Comparison of ENCODE assay signal across 24 cellular contexts in the genomic region with DNA sequence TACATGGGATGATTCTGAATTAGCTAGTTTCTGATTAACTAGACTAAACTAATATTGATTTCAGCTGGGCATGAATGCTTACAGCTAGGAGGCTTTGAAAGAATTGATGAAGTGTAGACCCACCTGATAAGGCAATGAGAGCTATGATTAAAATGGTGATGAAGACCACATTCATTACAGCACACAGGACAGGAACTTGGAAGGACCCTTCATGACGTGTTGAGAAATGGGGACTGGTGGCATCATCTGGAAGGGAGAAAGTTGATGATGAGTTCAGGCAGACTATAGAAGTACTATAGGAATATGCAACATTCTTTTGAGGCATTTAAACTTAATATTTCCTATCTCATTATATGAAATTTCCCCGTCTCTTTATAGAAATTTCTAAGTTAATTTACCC. TPM values are rescaled to one million over a fixed set of nuclear protein-coding genes. Genes with fewer than 3 reads are reported as not detected.
DNase-seq lines count a peak whose midpoint lies in the region; ATAC-seq and TF ChIP-seq lines count a peak whose summit lies in the region.
"Had no signal": no experiment of that assay in that cellular context is flagged by ENCODE, and none has a peak within 500 bp of the region (broad histone marks: within the 10 kb centered on the region; RNA-seq: fewer than 3 reads in every experiment).

No MANE protein-coding gene starts in this region.

- H3K27ac Mint-ChIP-seq in activated CD4-positive, alpha-beta T cell treated with anti-CD3 and anti-CD28 coated beads for 36 hours: peak overlapping the region; percentile 100
- H3K27ac Mint-ChIP-seq in CD8-positive, alpha-beta memory T cell: peak overlapping the region in 7 of 8 donors; percentile 68 to 100 (median 93)
- peak overlapping the region; percentile 94 for H3K27ac Mint-ChIP-seq in activated CD8-positive, alpha-beta T cell treated with anti-CD3 and anti-CD28 coated beads, Interleukin-2, amount 10 ng/mL, durations not matched to agents 7 days and 5 days
- H3K27ac Mint-ChIP-seq in immature natural killer cell: peak overlapping the region; percentile 75 to 100 (median 86)

- no peaks in the 10 kb centered on the region for H3K27me3 Mint-ChIP-seq in activated CD4-positive, alpha-beta T cell treated with anti-CD3 and anti-CD28 coated beads for 36 hours
- peaks cover 0 to 2% of the 10 kb centered on the region in 2 donors for H3K27me3 Mint-ChIP-seq in CD8-positive, alpha-beta memory T cell
- H3K27me3 Mint-ChIP-seq in activated CD8-positive, alpha-beta T cell treated with anti-CD3 and anti-CD28 coated beads, Interleukin-2, amount 10 ng/mL, durations not matched to agents 7 days and 5 days (ENCODE audit: low read depth): no peaks in the 10 kb centered on the region
- peaks cover 15 to 44% (median 17%) of the 10 kb centered on the region in 3 donors for H3K27me3 Mint-ChIP-seq in immature natural killer cell (ENCODE audit: low read depth in 3 of 3)

- no peak for DNase-seq in activated CD4-positive, alpha-beta T cell treated with anti-CD3 and anti-CD28 coated beads for 36 hours
- DNase-seq in activated CD4-positive, alpha-beta T cell treated with anti-CD3 and anti-CD28 coated beads, Interleukin-2, amount 50 U/mL, for 1 hour: no peak
- DNase-seq in CD8-positive, alpha-beta memory T cell: no peak
- no peak for DNase-seq in activated CD8-positive, alpha-beta T cell treated with anti-CD3 and anti-CD28 coated beads, Interleukin-2, amount 10 ng/mL, durations not matched to agents 7 days and 5 days
- DNase-seq in immature natural killer cell: no peak
- no peak for DNase-seq in mucosa of descending colon
- no peak for DNase-seq in AG08395 (ENCODE audit: low spot score)
- DNase-seq: 8988T; BE2C; brain microvascular endothelial cell; Karpas-422; NCI-H1048; NCI-H1930; occipital lobe; PC-9; SJCRH30; spleen; stimulated activated CD4-positive, alpha-beta T cell treated with anti-CD3 and anti-CD28 coated beads, Interleukin-4, amount 100 ng/mL, for 4 hours; substantia nigra had no signal

- H3K27ac ChIP-seq in CD8-positive, alpha-beta memory T cell (ENCODE audit: low read depth, low read length): no peak overlapping the region
- H3K27ac ChIP-seq: brain microvascular endothelial cell, coronary artery, PC-9, SJCRH30, vagina had no signal

- H3K9me3 Mint-ChIP-seq in activated CD4-positive, alpha-beta T cell treated with anti-CD3 and anti-CD28 coated beads for 36 hours (ENCODE audit: low read depth): no peaks in the 10 kb centered on the region
- H3K9me3 Mint-ChIP-seq in CD8-positive, alpha-beta memory T cell: peaks cover 0 to 4% (median 0%) of the 10 kb centered on the region in 5 donors
- H3K9me3 Mint-ChIP-seq in activated CD8-positive, alpha-beta T cell treated with anti-CD3 and anti-CD28 coated beads, Interleukin-2, amount 10 ng/mL, durations not matched to agents 7 days and 5 days (ENCODE audit: insufficient read depth): no peaks in the 10 kb centered on the region
- H3K9me3 Mint-ChIP-seq in immature natural killer cell: no peaks in the 10 kb centered on the region

- H3K4me3 ChIP-seq in CD8-positive, alpha-beta memory T cell (ENCODE audit: low read length): peak overlapping the region; percentile 27
- H3K4me3 ChIP-seq in mucosa of descending colon: no peak overlapping the region
- H3K4me3 ChIP-seq: coronary artery, HAP-1, PC-9, SJCRH30, vagina had no signal

- peaks cover 55% of the 10 kb centered on the region for H3K4me1 ChIP-seq in CD8-positive, alpha-beta memory T cell (ENCODE audit: insufficient read depth, low read length)
- H3K4me1 ChIP-seq in mucosa of descending colon (ENCODE audit: low read depth): no peaks in the 10 kb centered on the region
- H3K4me1 ChIP-seq: BE2C, SJCRH30 had no signal

- peaks cover 44% of the 10 kb centered on the region for H3K36me3 ChIP-seq in CD8-positive, alpha-beta memory T cell (ENCODE audit: insufficient read depth, low read length)
- H3K36me3 ChIP-seq in mucosa of descending colon (ENCODE audit: low read depth): no peaks in the 10 kb centered on the region
- H3K36me3 ChIP-seq: BE2C, brain microvascular endothelial cell, HAP-1, SJCRH30, vagina had no signal

- intact Hi-C loops in activated CD4-positive, alpha-beta T cell treated with anti-CD3 and anti-CD28 coated beads for 36 hours (cut with DNase I, micrococcal nuclease): loop anchor here in 1 of 2 experiments (5.0 kb wide), 1 partner anchor 1819 kb away; the partner anchor contains the start of gene SLC2A3
- intact Hi-C loops in mucosa of descending colon (cut with DNase I, micrococcal nuclease): loop anchor here in 1 of 2 donors (10.0 kb wide), 1 partner anchor 169 kb away; no protein-coding TSS in a partner anchor

- peaks cover 87% of the 10 kb centered on the region for H3K36me3 Mint-ChIP-seq in activated CD4-positive, alpha-beta T cell treated with anti-CD3 and anti-CD28 coated beads for 36 hours (ENCODE audit: low read depth)
- peaks cover 41 to 83% (median 52%) of the 10 kb centered on the region in 3 donors for H3K36me3 Mint-ChIP-seq in CD8-positive, alpha-beta memory T cell
- peaks cover 82% of the 10 kb centered on the region for H3K36me3 Mint-ChIP-seq in activated CD8-positive, alpha-beta T cell treated with anti-CD3 and anti-CD28 coated beads, Interleukin-2, amount 10 ng/mL, durations not matched to agents 7 days and 5 days (ENCODE audit: low read depth)
- H3K36me3 Mint-ChIP-seq in immature natural killer cell: peaks cover 31 to 44% (median 38%) of the 10 kb centered on the region in 3 donors

- POLR2A ChIA-PET in activated CD4-positive, alpha-beta T cell treated with anti-CD3 and anti-CD28 coated beads for 36 hours (lab: Charles Lee): interaction anchor here (0.6 to 8.2 kb wide), 6 partner anchors 14 to 108 kb away, joined by 3 to 191 read pairs (median 6); partner anchors contain the start of gene CLEC2D
- POLR2A ChIA-PET in CD8-positive, alpha-beta memory T cell (lab: Charles Lee): interaction anchor here (0.5 to 0.8 kb wide), 2 partner anchors 20 to 108 kb away, joined by 3 to 4 read pairs; no protein-coding TSS in a partner anchor
- POLR2A ChIA-PET in activated CD8-positive, alpha-beta T cell treated with anti-CD3 and anti-CD28 coated beads, Interleukin-2, amount 10 ng/mL, durations not matched to agents 7 days and 5 days (lab: Charles Lee): interaction anchor here (0.7 to 15.5 kb wide), 9 partner anchors 11 to 798 kb away, joined by 3 to 494 read pairs (median 15); partner anchors contain the start of genes CLEC2B and CLEC2D

- no peaks in the 10 kb centered on the region for H3K9me3 ChIP-seq in CD8-positive, alpha-beta memory T cell (ENCODE audit: low read length)
- no peaks in the 10 kb centered on the region for H3K9me3 ChIP-seq in mucosa of descending colon
- H3K9me3 ChIP-seq: BE2C, HAP-1, SJCRH30, spleen, vagina had no signal

- ATAC-seq in activated CD4-positive, alpha-beta T cell treated with anti-CD3 and anti-CD28 coated beads for 36 hours: no peak
- no peak for ATAC-seq in activated CD8-positive, alpha-beta T cell treated with anti-CD3 and anti-CD28 coated beads, Interleukin-2, amount 10 ng/mL, durations not matched to agents 7 days and 5 days
- no peak for ATAC-seq in mucosa of descending colon
- ATAC-seq in GM19351 (IDR thresholded peaks at IDR 0.05; ENCODE audit: unreplicated experiment): no peak

- no peak for TF ChIP-seq CTCF in mucosa of descending colon (IDR thresholded peaks at IDR 0.05)

- H3K4me1 Mint-ChIP-seq in activated CD4-positive, alpha-beta T cell treated with anti-CD3 and anti-CD28 coated beads for 36 hours: peaks cover 45% of the 10 kb centered on the region
- H3K4me1 Mint-ChIP-seq in CD8-positive, alpha-beta memory T cell: peaks cover 62 to 75% (median 75%) of the 10 kb centered on the region in 3 donors
- H3K4me1 Mint-ChIP-seq in activated CD8-positive, alpha-beta T cell treated with anti-CD3 and anti-CD28 coated beads, Interleukin-2, amount 10 ng/mL, durations not matched to agents 7 days and 5 days (ENCODE audit: low read depth): peaks cover 42% of the 10 kb centered on the region
- H3K4me1 Mint-ChIP-seq in immature natural killer cell: peaks cover 52 to 76% of the 10 kb centered on the region in 2 donors

- no peaks in the 10 kb centered on the region for H3K27me3 ChIP-seq in CD8-positive, alpha-beta memory T cell (ENCODE audit: insufficient read depth, low read length, poor library complexity, severe bottlenecking)
- H3K27me3 ChIP-seq: brain microvascular endothelial cell, SJCRH30, spleen, vagina had no signal

- CTCF ChIA-PET in activated CD4-positive, alpha-beta T cell treated with anti-CD3 and anti-CD28 coated beads for 36 hours (lab: Charles Lee): interaction anchor here (0.6 to 22.1 kb wide), 10 partner anchors 6 to 192 kb away, joined by 3 to 804 read pairs (median 4); no protein-coding TSS in a partner anchor
- CTCF ChIA-PET in CD8-positive, alpha-beta memory T cell (lab: Charles Lee): interaction anchor here (1.0 to 19.4 kb wide), 5 partner anchors 12 to 384 kb away, joined by 3 to 359 read pairs (median 4); no protein-coding TSS in a partner anchor
- CTCF ChIA-PET in activated CD8-positive, alpha-beta T cell treated with anti-CD3 and anti-CD28 coated beads, Interleukin-2, amount 10 ng/mL, durations not matched to agents 7 days and 5 days (lab: Charles Lee): interaction anchor here (2.1 to 17.2 kb wide), 5 partner anchors 11 to 111 kb away, joined by 6 to 855 read pairs (median 16); partner anchors contain the start of gene CLEC2B

- H3K4me3 Mint-ChIP-seq in activated CD4-positive, alpha-beta T cell treated with anti-CD3 and anti-CD28 coated beads for 36 hours: peak overlapping the region; percentile 99
- H3K4me3 Mint-ChIP-seq in CD8-positive, alpha-beta memory T cell: peak overlapping the region; percentile 63 to 100 (median 94)
- H3K4me3 Mint-ChIP-seq in activated CD8-positive, alpha-beta T cell treated with anti-CD3 and anti-CD28 coated beads, Interleukin-2, amount 10 ng/mL, durations not matched to agents 7 days and 5 days: peak overlapping the region; percentile 92
- H3K4me3 Mint-ChIP-seq in immature natural killer cell: peak overlapping the region; percentile 61 to 98 (median 93)

RNA-seq across cellular contexts. Expression of gene CD69, which starts 4.5 kb away (rescaled TPM):
- total RNA-seq in activated CD4-positive, alpha-beta T cell treated with anti-CD3 and anti-CD28 coated beads for 36 hours: 100 to 1,000 TPM in 1 of 2 experiments, 10 to 100 TPM in 1; 97.9 to 127 TPM
- total RNA-seq in CD8-positive, alpha-beta memory T cell: 10 to 100 TPM; 66.8 to 67.1 TPM
- 253 TPM for polyA plus RNA-seq in CD8-positive, alpha-beta memory T cell
- 100 to 1,000 TPM; 115 to 116 TPM for total RNA-seq in activated CD8-positive, alpha-beta T cell treated with anti-CD3 and anti-CD28 coated beads, Interleukin-2, amount 10 ng/mL, durations not matched to agents 7 days and 5 days
- 100 to 1,000 TPM; 142 to 434 (median 240) TPM for polyA plus RNA-seq in immature natural killer cell
- 1 to 10 TPM; 2.4 to 4.7 (median 3.2) TPM for total RNA-seq in mucosa of descending colon
- total RNA-seq: PC-9, SJCRH30 had no signal

RNA-seq across cellular contexts. Expression of gene CLECL1, which starts 23.3 kb away (rescaled TPM):
- total RNA-seq in activated CD4-positive, alpha-beta T cell treated with anti-CD3 and anti-CD28 coated beads for 36 hours: 1 to 10 TPM; 3.1 to 3.8 TPM
- 1 to 10 TPM; 3.6 to 4.7 TPM for total RNA-seq in CD8-positive, alpha-beta memory T cell
- 14.3 TPM for polyA plus RNA-seq in CD8-positive, alpha-beta memory T cell
- 1 to 10 TPM; 1.3 to 1.6 TPM for total RNA-seq in activated CD8-positive, alpha-beta T cell treated with anti-CD3 and anti-CD28 coated beads, Interleukin-2, amount 10 ng/mL, durations not matched to agents 7 days and 5 days
- polyA plus RNA-seq in immature natural killer cell: 1 to 10 TPM in 2 of 3 donors, not detected in 1; 1.2 to 3.5 TPM
- under 1 TPM in 2 of 3 donors, not detected in 1; 0.51 to 0.64 TPM for total RNA-seq in mucosa of descending colon
- total RNA-seq: occipital lobe, PC-9, renal cortical epithelial cell, SJCRH30, vagina had no signal

Comparison
In these comparisons a context has a peak if more than half of its experiments do, and no peak if none do; other contexts are left out.
1. RNA of gene CD69, which starts 4.5 kb away (total RNA-seq): 97.9 to 127 TPM in activated CD4-positive, alpha-beta T cell treated with anti-CD3 and anti-CD28 coated beads for 36 hours, 115 to 116 TPM in activated CD8-positive, alpha-beta T cell treated with anti-CD3 and anti-CD28 coated beads, Interleukin-2, amount 10 ng/mL, durations not matched to agents 7 days and 5 days and 66.8 to 67.1 TPM in CD8-positive, alpha-beta memory T cell; 2.4 to 4.7 TPM in mucosa of descending colon; every median in the first group is over 10 times any median in the second.
2. Peak in every context shown above with its lines, with median percentiles within 50 percentile points of each other: H3K27ac Mint-ChIP-seq and H3K4me3 Mint-ChIP-seq.